In genomic region chr3:30606301-30607031, GRCh38 we compare ENCODE assay signal across 1 cellular context.
TF ChIP-seq lines count a peak whose summit lies in the region.

TSS of gene TGFBR2 (plus strand) at chr3:30606601. CDS start at chr3:30606884, 283 bp downstream.

TF ChIP-seq in IMR-90, 13 proteins besides CTCF, POLR2A, EP300 and RAD21 (continued from another document):
- peak; percentile 94 for TF ChIP-seq BHLHE40 (IDR thresholded peaks at IDR 0.05; ENCODE audit: low read depth, low read length)
- TF ChIP-seq SMC3 (IDR thresholded peaks at IDR 0.05; ENCODE audit: low read depth, low read length), result peak; percentile 40
- TF ChIP-seq CHD1 (IDR thresholded peaks at IDR 0.05; ENCODE audit: low read depth, low read length), result no peak
- 0 out of 2 replicates have a peak, but pooled peaks have one; percentile 0 for TF ChIP-seq CEBPB (IDR thresholded peaks at IDR 0.05; ENCODE audit: low read depth, low read length)
- TF ChIP-seq MAZ (IDR thresholded peaks at IDR 0.05; ENCODE audit: borderline replicate concordance, low read depth, low read length), result peak; percentile 97
- no peak for TF ChIP-seq MAFK (IDR thresholded peaks at IDR 0.05; ENCODE audit: low read depth, low read length)
- TF ChIP-seq ELK1 (IDR thresholded peaks at IDR 0.05; ENCODE audit: borderline replicate concordance, low read depth, low read length), result no peak
- TF ChIP-seq FOS (IDR thresholded peaks at IDR 0.05; ENCODE audit: low read depth, low read length), result peak; percentile 79
